In the genomic region with DNA sequence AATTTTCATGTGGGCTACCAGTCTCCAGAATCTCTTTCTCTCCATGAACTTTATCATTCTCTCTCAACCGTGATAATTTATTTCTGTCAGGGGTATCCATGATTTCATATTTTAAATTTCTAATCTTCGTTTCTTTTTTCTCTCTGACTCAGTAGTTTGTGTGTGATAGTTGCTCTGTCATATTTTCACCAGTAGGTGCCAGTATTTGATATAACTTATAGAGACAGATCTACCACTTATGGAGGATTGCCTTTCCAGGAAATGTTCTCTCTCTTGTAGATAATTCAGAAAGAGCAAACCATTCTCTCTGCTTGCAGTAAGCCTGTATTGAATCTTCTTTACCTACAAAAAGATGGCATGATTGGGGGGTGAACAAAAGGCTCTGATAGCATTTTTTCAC, we compare ENCODE assay signal across 8 cellular contexts.
DNase-seq lines count a peak whose midpoint lies in the region; ATAC-seq and TF ChIP-seq lines count a peak whose summit lies in the region.

No MANE protein-coding gene starts in this region.

- H3K4me1 ChIP-seq in Peyer's patch: no peaks in the 10 kb centered on the region
- H3K4me1 ChIP-seq in CD8-positive, alpha-beta memory T cell (ENCODE audit: insufficient read depth, low read length): no peaks in the 10 kb centered on the region

- H3K27me3 Mint-ChIP-seq in CD8-positive, alpha-beta memory T cell: peaks cover 3 to 18% of the 10 kb centered on the region in 2 donors

- ATAC-seq in HG03159 (IDR thresholded peaks at IDR 0.05; ENCODE audit: unreplicated experiment) (peak; percentile 64), HG03095 (IDR thresholded peaks at IDR 0.05; ENCODE audit: unreplicated experiment) (no peak), GM18520 (IDR thresholded peaks at IDR 0.05; ENCODE audit: unreplicated experiment) (no peak)

- H3K4me3 ChIP-seq in Peyer's patch (no peak overlapping the region), retinal pigment epithelial cell (ENCODE audit: low read length) (no peak overlapping the region)
- H3K4me3 ChIP-seq in CD8-positive, alpha-beta memory T cell (ENCODE audit: low read length): no peak overlapping the region

- no peak overlapping the region for H3K4me3 Mint-ChIP-seq in CD8-positive, alpha-beta memory T cell

- DNase-seq in DMS53 (lab: John Stamatoyannopoulos, UW) (peak; percentile 70), Peyer's patch (no peak), fibroblast of gingiva (ENCODE audit: low read depth) (peak; percentile 34), retinal pigment epithelial cell (ENCODE audit: low read depth) (no peak)
- no peak for DNase-seq in CD8-positive, alpha-beta memory T cell

- H3K36me3 Mint-ChIP-seq in CD8-positive, alpha-beta memory T cell: no peaks in the 10 kb centered on the region

- H3K27me3 ChIP-seq in Peyer's patch: no peaks in the 10 kb centered on the region
- H3K27me3 ChIP-seq in CD8-positive, alpha-beta memory T cell (ENCODE audit: insufficient read depth, low read length, poor library complexity, severe bottlenecking): no peaks in the 10 kb centered on the region

- CTCF ChIA-PET in CD8-positive, alpha-beta memory T cell (lab: Charles Lee): interaction anchor here (1.2 kb wide), 1 partner anchor 240 kb away, joined by 3 read pairs; no protein-coding TSS in a partner anchor

- no peak for TF ChIP-seq POLR2A in Peyer's patch (IDR thresholded peaks at IDR 0.05)

- POLR2A ChIA-PET in CD8-positive, alpha-beta memory T cell (lab: Charles Lee): no interaction called here

- peak in 5 of 6 experiments; percentile 17 to 68 (median 67) for TF ChIP-seq CTCF in Peyer's patch (IDR thresholded peaks at IDR 0.05)
- TF ChIP-seq CTCF in retinal pigment epithelial cell (conservative IDR thresholded peaks at IDR 0.05; ENCODE audit: low read depth, low read length): peak; percentile 44

- no peaks in the 10 kb centered on the region for H3K9me3 Mint-ChIP-seq in CD8-positive, alpha-beta memory T cell

- no peak overlapping the region for H3K27ac Mint-ChIP-seq in CD8-positive, alpha-beta memory T cell

- no peaks in the 10 kb centered on the region for H3K4me1 Mint-ChIP-seq in CD8-positive, alpha-beta memory T cell

- H3K36me3 ChIP-seq in Peyer's patch: no peaks in the 10 kb centered on the region
- no peaks in the 10 kb centered on the region for H3K36me3 ChIP-seq in CD8-positive, alpha-beta memory T cell (ENCODE audit: insufficient read depth, low read length)

- no peak overlapping the region for H3K27ac ChIP-seq in Peyer's patch
- H3K27ac ChIP-seq in CD8-positive, alpha-beta memory T cell (ENCODE audit: low read depth, low read length): no peak overlapping the region

- no peaks in the 10 kb centered on the region for H3K9me3 ChIP-seq in Peyer's patch
- no peaks in the 10 kb centered on the region for H3K9me3 ChIP-seq in CD8-positive, alpha-beta memory T cell (ENCODE audit: low read length)

Comparison
In these comparisons a context has a peak if more than half of its experiments do, and no peak if none do; other contexts are left out.
1. DNase-seq: peak in DMS53 (single experiment) and fibroblast of gingiva (single experiment); none in Peyer's patch (0 of 3), retinal pigment epithelial cell (single experiment) and CD8-positive, alpha-beta memory T cell (0 of 5).